ENCODE assay signal across 12 cellular contexts in the genomic region with DNA sequence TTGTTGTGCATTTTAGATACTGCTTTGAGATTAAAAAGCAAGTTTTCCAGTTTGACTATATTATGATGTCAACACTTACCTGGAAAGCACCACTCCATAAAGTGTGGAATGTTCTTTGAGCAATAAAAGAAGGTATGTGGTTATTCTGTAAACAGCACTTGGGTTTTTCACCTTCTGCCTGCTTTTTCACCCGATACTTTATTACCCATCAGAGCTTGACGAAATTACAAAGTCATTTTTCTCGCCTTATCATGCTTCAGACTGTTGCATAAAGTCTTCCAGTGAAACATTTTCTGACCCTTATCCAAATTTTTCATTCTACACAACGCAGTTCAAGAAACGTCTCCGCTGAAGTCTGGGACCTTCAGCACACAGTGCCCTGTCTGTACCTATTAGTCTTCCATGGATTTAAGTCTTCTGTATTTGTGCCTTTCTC. TPM values are rescaled to one million over a fixed set of nuclear protein-coding genes. Genes with fewer than 3 reads are reported as not detected.
DNase-seq lines count a peak whose midpoint lies in the region; ATAC-seq and TF ChIP-seq lines count a peak whose summit lies in the region.
"Had no signal": no experiment of that assay in that cellular context is flagged by ENCODE, and none has a peak within 500 bp of the region (broad histone marks: within the 10 kb centered on the region; RNA-seq: fewer than 3 reads in every experiment).

No MANE protein-coding gene starts in this region.

- TF ChIP-seq CTCF in Caco-2 (IDR thresholded peaks at IDR 0.05; ENCODE audit: insufficient read depth in 1 of 2, low read depth in 1 of 2, low read length in 1 of 2, severe bottlenecking in 1 of 2, unreplicated experiment in 1 of 2) (no peak), epithelial cell of proximal tubule (conservative IDR thresholded peaks at IDR 0.05; ENCODE audit: low read depth, low read length) (no peak), omental fat pad (IDR thresholded peaks at IDR 0.05) (no peak)

- POLR2A ChIA-PET in Caco-2 (lab: Charles Lee): no interaction called here

- H3K27me3 Mint-ChIP-seq in Caco-2 (ENCODE audit: insufficient read depth, unreplicated experiment): no peaks in the 10 kb centered on the region

- CTCF ChIA-PET in Caco-2 (lab: Charles Lee): no interaction called here

- peak overlapping the region; percentile 57 for H3K4me3 Mint-ChIP-seq in Caco-2 (ENCODE audit: unreplicated experiment)
- H3K4me3 Mint-ChIP-seq: neural progenitor cell had no signal

- intact Hi-C loops in Caco-2 (cut with micrococcal nuclease; ENCODE audit: unreplicated experiment): loop anchor here (1.0 to 2.0 kb wide), 2 partner anchors 25 to 61 kb away; no protein-coding TSS in a partner anchor
- intact Hi-C loops in posterior cingulate gyrus (cut with DNase I): no loop called here

- H3K4me1 ChIP-seq in Caco-2: peaks cover 50% of the 10 kb centered on the region
- H3K4me1 ChIP-seq: neural progenitor cell had no signal

- H3K9me3 ChIP-seq in Caco-2: no peaks in the 10 kb centered on the region

- peak in 1 of 2 experiments; percentile 45 for DNase-seq in Caco-2
- DNase-seq in NCI-H226: peak; percentile 30
- DNase-seq in epithelial cell of proximal tubule (ENCODE audit: low read depth): peak; percentile 60
- DNase-seq in omental fat pad (ENCODE audit: low spot score): no peak
- DNase-seq in stimulated activated CD4-positive, alpha-beta T cell treated with anti-CD3 and anti-CD28 coated beads, Interleukin-2, amount 100 ng/mL, for 24 hours: no peak
- no peak for DNase-seq in stimulated activated CD4-positive, alpha-beta T cell treated with anti-CD3 and anti-CD28 coated beads, Interleukin-12 subunit alpha, Interleukin-12 subunit beta, amount 100 ng/mL, for 4 hours
- DNase-seq in posterior cingulate gyrus: no peak
- DNase-seq: activated effector memory CD4-positive, alpha-beta T cell treated with Interleukin-2 at 50 U/mL for 16 hours; NCI-H146 had no signal

- peaks cover 21% of the 10 kb centered on the region for H3K4me1 Mint-ChIP-seq in Caco-2 (ENCODE audit: low read depth, unreplicated experiment)

- BruUV-seq in Caco-2 (replicated peaks; lab: Mats Ljungman, UMichigan): no TSS peak

- ATAC-seq in omental fat pad (ENCODE audit: low FRiP score): peak; percentile 88
- no peak for ATAC-seq in HG02678 (IDR thresholded peaks at IDR 0.05; ENCODE audit: unreplicated experiment)
- ATAC-seq: foreskin keratinocyte had no signal

- no peaks in the 10 kb centered on the region for H3K27me3 ChIP-seq in Caco-2 (replicated peaks; ENCODE audit: control insufficient read depth, insufficient read depth, low read length)
- H3K27me3 ChIP-seq: foreskin keratinocyte, neural progenitor cell had no signal

- H3K4me3 ChIP-seq in Caco-2 (ENCODE audit: low read depth, low read length): no peak overlapping the region; the same call in 1 of the 2 replicates
- H3K4me3 ChIP-seq in epithelial cell of proximal tubule (ENCODE audit: low read depth, low read length): no peak overlapping the region
- H3K4me3 ChIP-seq: neural progenitor cell had no signal

- peaks cover 6% of the 10 kb centered on the region for H3K36me3 Mint-ChIP-seq in Caco-2 (ENCODE audit: insufficient read depth, unreplicated experiment)

- H3K36me3 ChIP-seq in Caco-2 (ENCODE audit: control insufficient read depth, insufficient read depth, low read length): no peaks in the 10 kb centered on the region
- H3K36me3 ChIP-seq: neural progenitor cell had no signal

- H3K9me3 Mint-ChIP-seq in Caco-2 (ENCODE audit: unreplicated experiment): no peaks in the 10 kb centered on the region
- H3K9me3 Mint-ChIP-seq: neural progenitor cell had no signal

- H3K27ac Mint-ChIP-seq in Caco-2 (ENCODE audit: unreplicated experiment): peak overlapping the region; percentile 36
- H3K27ac Mint-ChIP-seq: neural progenitor cell had no signal

RNA-seq across cellular contexts. Expression of a gene that starts 25.2 kb away (rescaled TPM):
- total RNA-seq in Caco-2 (2022): 33.2 and 40.4 TPM in 2 replicates
- 96.3 and 97.0 TPM in 2 replicates for total RNA-seq in epithelial cell of proximal tubule
- 100 to 1,000 TPM in 1 of 4 donors, 10 to 100 TPM in 3; 61.2 to 110 (median 90.3) TPM for total RNA-seq in omental fat pad

Comparison
In these comparisons a context has a peak if more than half of its experiments do, and no peak if none do; other contexts are left out.
1. DNase-seq: peak in NCI-H226 (single experiment) and epithelial cell of proximal tubule (single experiment); none in omental fat pad (single experiment), stimulated activated CD4-positive, alpha-beta T cell treated with anti-CD3 and anti-CD28 coated beads, Interleukin-2, amount 100 ng/mL, for 24 hours (0 of 2), stimulated activated CD4-positive, alpha-beta T cell treated with anti-CD3 and anti-CD28 coated beads, Interleukin-12 subunit alpha, Interleukin-12 subunit beta, amount 100 ng/mL, for 4 hours (single experiment) and posterior cingulate gyrus (0 of 10).